ENCODE assay signal across 10 cellular contexts in the genomic region with DNA sequence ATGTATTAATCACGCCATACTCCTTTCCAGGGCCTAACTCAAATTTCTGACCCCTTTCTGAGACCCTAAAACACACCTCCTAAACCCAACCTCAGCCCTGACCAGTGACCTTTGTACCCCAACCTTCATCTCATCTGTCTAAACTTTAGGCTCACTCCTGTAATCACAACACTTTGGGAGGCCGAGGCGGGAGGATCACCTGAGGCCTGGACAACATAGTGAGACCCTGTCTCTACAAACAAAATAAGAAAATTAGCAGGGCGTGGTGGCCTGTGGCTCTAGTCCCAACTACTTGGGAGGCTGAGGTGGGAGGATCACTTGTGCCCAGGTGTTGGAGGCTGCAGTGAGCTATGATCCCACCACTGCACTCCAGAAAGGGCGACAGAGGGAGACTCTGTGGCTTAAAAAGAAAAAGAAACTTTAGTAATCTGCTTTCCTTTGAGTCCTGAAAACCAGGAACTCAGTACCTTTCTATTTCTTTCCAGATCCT. TPM values are rescaled to one million over a fixed set of nuclear protein-coding genes. Genes with fewer than 3 reads are reported as not detected.
A peak's percentile ranks its signal among the peaks of the same experiment; 100 is the strongest.
DNase-seq lines count a peak whose midpoint lies in the region; ATAC-seq and TF ChIP-seq lines count a peak whose summit lies in the region.
"Had no signal": no experiment of that assay in that cellular context is flagged by ENCODE, and none has a peak within 500 bp of the region (broad histone marks: within the 10 kb centered on the region; RNA-seq: fewer than 3 reads in every experiment).

No MANE protein-coding gene starts in this region.

- no peaks in the 10 kb centered on the region for H3K79me2 ChIP-seq in ACC112 (ENCODE audit: control insufficient read depth, insufficient read depth, low read length, unreplicated experiment)
- no peaks in the 10 kb centered on the region for H3K79me2 ChIP-seq in HCT116 (ENCODE audit: insufficient read depth, low read length)
- H3K79me2 ChIP-seq in osteoblast (ENCODE audit: insufficient read depth, low read length), result no peaks in the 10 kb centered on the region

- H3K27ac ChIP-seq in ACC112 (ENCODE audit: low read depth, low read length), result no peak overlapping the region
- peak overlapping the region; percentile 68 for H3K27ac ChIP-seq in HCT116 (ENCODE audit: low read depth, low read length)
- H3K27ac ChIP-seq in osteoblast (ENCODE audit: low read depth, low read length), result no peak overlapping the region

- peak overlapping the region; percentile 53; the same call in 1 of the 2 replicates for H3K9ac ChIP-seq in HCT116 (ENCODE audit: low read length)

- H3K9me2 ChIP-seq in HCT116 (ENCODE audit: insufficient read depth), result no peaks in the 10 kb centered on the region

- TF ChIP-seq RAD21 in HCT116 (IDR thresholded peaks at IDR 0.05; ENCODE audit: low read depth), result no peak

- RAD21 ChIA-PET in HCT116 (lab: Charles Lee; ENCODE audit: low non-redundant PET in 1 of 2, low total read pairs in 2 of 2, uncharacterized antibody in 2 of 2, unreplicated experiment in 2 of 2), result no interaction called here

- H4K20me1 ChIP-seq in HCT116 (ENCODE audit: insufficient read depth), result no peaks in the 10 kb centered on the region
- peaks cover 6% of the 10 kb centered on the region for H4K20me1 ChIP-seq in osteoblast (ENCODE audit: insufficient read depth, low read length)

- TF ChIP-seq CTCF in HCT116 (IDR thresholded peaks at IDR 0.05 in 2 of 3, conservative IDR thresholded peaks at IDR 0.05 in 1 of 3; ENCODE audit: borderline replicate concordance in 1 of 3, insufficient read depth in 1 of 3, low read depth in 2 of 3, low read length in 2 of 3) (no peak), osteoblast (IDR thresholded peaks at IDR 0.05; ENCODE audit: extremely low read depth, low read depth, low read length) (no peak)

- DNase-seq in HCT116 (ENCODE audit: low read depth, low spot score) (no peak), epidermal melanocyte (ENCODE audit: insufficient read length, low spot score) (peak; percentile 11), osteoblast (ENCODE audit: insufficient read length, low spot score, missing footprints) (no peak), HuH-7.5 (ENCODE audit: low spot score) (no peak)
- DNase-seq: activated CD4-positive, alpha-beta T cell treated with anti-CD3 and anti-CD28 coated beads for 1 hour; NCI-H1436 had no signal

- H3K36me3 ChIP-seq in ACC112 (ENCODE audit: insufficient read depth, low read length) (no peaks in the 10 kb centered on the region), HCT116 (ENCODE audit: control insufficient read depth in 1 of 2, insufficient read depth in 2 of 2, low read length in 2 of 2) (no peaks in the 10 kb centered on the region), osteoblast (ENCODE audit: insufficient read depth, low read length) (no peaks in the 10 kb centered on the region)

- CTCF ChIA-PET in HCT116 (lab: Charles Lee), result interaction anchor here (1.3 to 1.9 kb wide), 2 partner anchors 53 to 66 kb away, joined by 5 read pairs; no protein-coding TSS in a partner anchor

- H3K9me3 ChIP-seq in HCT116 (ENCODE audit: control insufficient read depth in 1 of 2, insufficient read depth in 1 of 2, low read depth in 1 of 2, low read length in 2 of 2) (no peaks in the 10 kb centered on the region), osteoblast (ENCODE audit: low read depth, low read length) (no peaks in the 10 kb centered on the region)

- no peak for TF ChIP-seq POLR2A in HCT116 (IDR thresholded peaks at IDR 0.05; ENCODE audit: borderline replicate concordance, extremely low read depth, insufficient read depth, insufficient read length)
- no peak for TF ChIP-seq POLR2A in GM18505 (IDR thresholded peaks at IDR 0.05; ENCODE audit: borderline replicate concordance, extremely low read depth, insufficient read depth, insufficient read length)

- H3K4me3 ChIP-seq in ACC112 (ENCODE audit: low read depth, low read length) (peak overlapping the region; percentile 78; the same call in 1 of the 2 replicates), HCT116 (replicated peaks in 1 of 2; ENCODE audit: low read depth in 1 of 2, low read length in 2 of 2) (peak overlapping the region; percentile 59 to 63), osteoblast (ENCODE audit: insufficient read depth, low read length) (peak overlapping the region; percentile 79)

- H2AFZ ChIP-seq in ACC112 (ENCODE audit: low read length, unreplicated experiment), result no peak overlapping the region
- no peak overlapping the region for H2AFZ ChIP-seq in HCT116 (ENCODE audit: low read depth, low read length, poor library complexity, severe bottlenecking)
- no peak overlapping the region for H2AFZ ChIP-seq in osteoblast (ENCODE audit: low read length)

- H3K4me2 ChIP-seq in HCT116 (ENCODE audit: low read length) (peak overlapping the region; percentile 74), osteoblast (ENCODE audit: insufficient read depth, low read length) (peak overlapping the region; percentile 79)

- H3K27me3 ChIP-seq in ACC112 (ENCODE audit: insufficient read depth, low read length), result no peaks in the 10 kb centered on the region
- peaks cover 10% of the 10 kb centered on the region; the same call in 1 of the 2 replicates for H3K27me3 ChIP-seq in HCT116 (ENCODE audit: insufficient read depth, low read length)
- peaks cover 16% of the 10 kb centered on the region for H3K27me3 ChIP-seq in osteoblast (ENCODE audit: insufficient read depth, low read length)

- ATAC-seq in HCT116, result no peak
- no peak for ATAC-seq in GM18505 (IDR thresholded peaks at IDR 0.05; ENCODE audit: unreplicated experiment)
- ATAC-seq in HG03439 (IDR thresholded peaks at IDR 0.05; ENCODE audit: unreplicated experiment), result no peak
- no peak for ATAC-seq in HG02798 (IDR thresholded peaks at IDR 0.05; ENCODE audit: poor library complexity, unreplicated experiment)

- H3K4me1 ChIP-seq in ACC112 (ENCODE audit: control insufficient read depth, insufficient read depth, low read length, unreplicated experiment) (no peaks in the 10 kb centered on the region), HCT116 (ENCODE audit: control insufficient read depth in 1 of 2, insufficient read depth in 2 of 2, low read length in 2 of 2) (peaks cover 10 to 34% of the 10 kb centered on the region in 2 experiments), osteoblast (ENCODE audit: insufficient read depth, low read length) (peaks cover 14% of the 10 kb centered on the region)

- intact Hi-C loops in HCT116 (cut with micrococcal nuclease), result loop anchor here (2.0 kb wide), 1 partner anchor 151 kb away; no protein-coding TSS in a partner anchor

- no TSS peak for BruUV-seq in HCT116 (replicated peaks; lab: Mats Ljungman, UMichigan)

- POLR2A ChIA-PET in HCT116 (lab: Charles Lee), result no interaction called here

TF ChIP-seq in HCT116, 20 proteins besides CTCF, POLR2A, EP300 and RAD21:
- TF ChIP-seq ZNF274 (IDR thresholded peaks at IDR 0.05; ENCODE audit: low read depth, low read length) (no peak), ZFX (IDR thresholded peaks at IDR 0.05) (no peak), YY1 (IDR thresholded peaks at IDR 0.05; ENCODE audit: extremely low read depth, insufficient replicate concordance, low read depth, low read length) (no peak), SIN3A (IDR thresholded peaks at IDR 0.05; ENCODE audit: low read depth) (no peak), TCF7L2 (IDR thresholded peaks at IDR 0.05; ENCODE audit: borderline replicate concordance, extremely low read depth, insufficient read depth, insufficient read length) (no peak), SP1 (IDR thresholded peaks at IDR 0.05; ENCODE audit: low read depth) (no peak), CBX3 (IDR thresholded peaks at IDR 0.05; ENCODE audit: low read depth) (no peak)
- TF ChIP-seq, protein P1, sequence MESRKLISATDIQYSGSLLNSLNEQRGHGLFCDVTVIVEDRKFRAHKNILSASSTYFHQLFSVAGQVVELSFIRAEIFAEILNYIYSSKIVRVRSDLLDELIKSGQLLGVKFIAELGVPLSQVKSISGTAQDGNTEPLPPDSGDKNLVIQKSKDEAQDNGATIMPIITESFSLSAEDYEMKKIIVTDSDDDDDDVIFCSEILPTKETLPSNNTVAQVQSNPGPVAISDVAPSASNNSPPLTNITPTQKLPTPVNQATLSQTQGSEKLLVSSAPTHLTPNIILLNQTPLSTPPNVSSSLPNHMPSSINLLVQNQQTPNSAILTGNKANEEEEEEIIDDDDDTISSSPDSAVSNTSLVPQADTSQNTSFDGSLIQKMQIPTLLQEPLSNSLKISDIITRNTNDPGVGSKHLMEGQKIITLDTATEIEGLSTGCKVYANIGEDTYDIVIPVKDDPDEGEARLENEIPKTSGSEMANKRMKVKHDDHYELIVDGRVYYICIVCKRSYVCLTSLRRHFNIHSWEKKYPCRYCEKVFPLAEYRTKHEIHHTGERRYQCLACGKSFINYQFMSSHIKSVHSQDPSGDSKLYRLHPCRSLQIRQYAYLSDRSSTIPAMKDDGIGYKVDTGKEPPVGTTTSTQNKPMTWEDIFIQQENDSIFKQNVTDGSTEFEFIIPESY (IDR thresholded peaks at IDR 0.05; ENCODE audit: extremely low read depth, insufficient replicate concordance, low read length), result no peak
- TF ChIP-seq, protein P2, sequence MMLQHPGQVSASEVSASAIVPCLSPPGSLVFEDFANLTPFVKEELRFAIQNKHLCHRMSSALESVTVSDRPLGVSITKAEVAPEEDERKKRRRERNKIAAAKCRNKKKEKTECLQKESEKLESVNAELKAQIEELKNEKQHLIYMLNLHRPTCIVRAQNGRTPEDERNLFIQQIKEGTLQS (IDR thresholded peaks at IDR 0.05), result no peak

RNA-seq across cellular contexts. Expression of a gene that starts 4.7 kb away (rescaled TPM):
- 21.7 TPM for total RNA-seq in HCT116 (2021; ENCODE audit: unreplicated experiment)
- polyA plus RNA-seq in HCT116 (2012), result 30.2 and 32.4 TPM in 2 replicates
- total RNA-seq in osteoblast, result 6.2 TPM in 2 replicates

RNA-seq across cellular contexts. Expression of a gene that starts 6.1 kb away (rescaled TPM):
- 5.2 TPM for total RNA-seq in HCT116 (2021; ENCODE audit: unreplicated experiment)
- 2.2 and 2.6 TPM in 2 replicates for polyA plus RNA-seq in HCT116 (2012)
- 0.29 and 0.36 TPM in 2 replicates for total RNA-seq in osteoblast

RNA-seq across cellular contexts. Expression of a gene that starts 15.1 kb away (rescaled TPM):
- total RNA-seq in HCT116 (2021; ENCODE audit: unreplicated experiment), result 152 TPM
- 85.6 and 99.7 TPM in 2 replicates for polyA plus RNA-seq in HCT116 (2012)
- 50.1 and 71.3 TPM in 2 replicates for total RNA-seq in osteoblast

RNA-seq across cellular contexts. Expression of a gene that starts 24.4 kb away (rescaled TPM):
- total RNA-seq in HCT116 (2021; ENCODE audit: unreplicated experiment) (12.6 TPM), osteoblast (3.3 and 3.8 TPM in 2 replicates)
- 84.7 and 216 TPM in 2 replicates for polyA plus RNA-seq in HCT116 (2012)
